Comparison of ENCODE assay signal across 13 cellular contexts in genomic region chr3:49465269-49466034, GRCh38. TPM values are rescaled to one million over a fixed set of nuclear protein-coding genes. Genes with fewer than 3 reads are reported as not detected.
DNase-seq lines count a peak whose midpoint lies in the region; ATAC-seq lines count a peak whose summit lies in the region.
"Had no signal": no experiment of that assay in that cellular context is flagged by ENCODE, and none has a peak within 500 bp of the region (broad histone marks: within the 10 kb centered on the region; RNA-seq: fewer than 3 reads in every experiment).

No MANE protein-coding gene starts in this region.

- H3K27ac Mint-ChIP-seq in activated naive CD8-positive, alpha-beta T cell treated with anti-CD3 and anti-CD28 coated beads, Interleukin-2, amount 50 U/mL, for 24 hours = no peak overlapping the region
- H3K27ac Mint-ChIP-seq: CD4-positive, alpha-beta T cell; stimulated activated naive CD8-positive, alpha-beta T cell treated with anti-CD3 and anti-CD28 coated beads, Interleukin-15, amount 100 ng/mL, for 72 hours had no signal

- DNase-seq in Daoy (ENCODE audit: low read depth) (peak; percentile 4), SK-MEL-5 (ENCODE audit: low read depth, low spot score) (peak; percentile 95), foreskin melanocyte (peak; percentile 98), posterior cingulate gyrus (peak in 7 of 10 donors; percentile 8 to 85 (median 26)), HK-2 (ENCODE audit: unreplicated experiment) (no peak)
- no peak for DNase-seq in activated naive CD8-positive, alpha-beta T cell treated with anti-CD3 and anti-CD28 coated beads, Interleukin-2, amount 50 U/mL, for 24 hours
- DNase-seq: activated CD4-positive, alpha-beta T cell treated with anti-CD3 and anti-CD28 coated beads, Interleukin-2, amount 50 U/mL, for 4 hours; amniotic stem cell; CD4-positive, alpha-beta T cell; NCI-H1417; stimulated activated naive CD8-positive, alpha-beta T cell treated with anti-CD3 and anti-CD28 coated beads, Interleukin-15, amount 100 ng/mL, for 72 hours had no signal

- no peak overlapping the region for H3K4me3 Mint-ChIP-seq in activated naive CD8-positive, alpha-beta T cell treated with anti-CD3 and anti-CD28 coated beads, Interleukin-2, amount 50 U/mL, for 24 hours
- H3K4me3 Mint-ChIP-seq: CD4-positive, alpha-beta T cell; stimulated activated naive CD8-positive, alpha-beta T cell treated with anti-CD3 and anti-CD28 coated beads, Interleukin-15, amount 100 ng/mL, for 72 hours had no signal

- no peaks in the 10 kb centered on the region for H3K27me3 Mint-ChIP-seq in activated naive CD8-positive, alpha-beta T cell treated with anti-CD3 and anti-CD28 coated beads, Interleukin-2, amount 50 U/mL, for 24 hours
- H3K27me3 Mint-ChIP-seq: CD4-positive, alpha-beta T cell had no signal

- H3K9me3 Mint-ChIP-seq in activated naive CD8-positive, alpha-beta T cell treated with anti-CD3 and anti-CD28 coated beads, Interleukin-2, amount 50 U/mL, for 24 hours = no peaks in the 10 kb centered on the region
- H3K9me3 Mint-ChIP-seq: CD4-positive, alpha-beta T cell; stimulated activated naive CD8-positive, alpha-beta T cell treated with anti-CD3 and anti-CD28 coated beads, Interleukin-15, amount 100 ng/mL, for 72 hours had no signal

- H3K36me3 Mint-ChIP-seq in activated naive CD8-positive, alpha-beta T cell treated with anti-CD3 and anti-CD28 coated beads, Interleukin-2, amount 50 U/mL, for 24 hours (ENCODE audit: low read depth) = no peaks in the 10 kb centered on the region

- no peak for ATAC-seq in HG03457 (IDR thresholded peaks at IDR 0.05; ENCODE audit: unreplicated experiment)
- ATAC-seq in HG02884 (IDR thresholded peaks at IDR 0.05; ENCODE audit: unreplicated experiment) = no peak
- no peak for ATAC-seq in activated naive CD8-positive, alpha-beta T cell treated with anti-CD3 and anti-CD28 coated beads, Interleukin-2, amount 50 U/mL, for 24 hours
- ATAC-seq: stimulated activated naive CD8-positive, alpha-beta T cell treated with anti-CD3 and anti-CD28 coated beads, Interleukin-15, amount 100 ng/mL, for 72 hours had no signal

- in situ Hi-C loops in SK-MEL-5 (cut with HindIII; ENCODE audit: low pct_unique_long_range_greater_than_20kb, low sequenced_read_pairs) = no loop called here

- intact Hi-C loops in posterior cingulate gyrus (cut with DNase I) = no loop called here

- H3K4me1 Mint-ChIP-seq in activated naive CD8-positive, alpha-beta T cell treated with anti-CD3 and anti-CD28 coated beads, Interleukin-2, amount 50 U/mL, for 24 hours = peaks cover 8% of the 10 kb centered on the region

RNA-seq across cellular contexts. Expression of gene DAG1, which starts 4.6 kb away (rescaled TPM):
- 20.8 and 27.7 TPM in 2 replicates for total RNA-seq in Daoy (2014; rRNA removed; shearing (Covaris generic))
- 98.1 and 98.9 TPM in 2 replicates for total RNA-seq in SK-MEL-5 (2014; rRNA removed; shearing (Covaris generic))
- polyA plus RNA-seq in SK-MEL-5 (2015; cell fraction: cytosol; rRNA removed) = 165 and 236 TPM in 2 replicates
- polyA plus RNA-seq in SK-MEL-5 (2015; cell fraction: nucleus; rRNA removed) = 25.8 and 38.7 TPM in 2 replicates

RNA-seq across cellular contexts. Expression of gene NICN1, which starts 36.3 kb away (rescaled TPM):
- total RNA-seq in Daoy (2014; rRNA removed; shearing (Covaris generic)) = 1.3 and 2.8 TPM in 2 replicates
- 3.0 and 3.5 TPM in 2 replicates for total RNA-seq in SK-MEL-5 (2014; rRNA removed; shearing (Covaris generic))
- 3.0 and 3.6 TPM in 2 replicates for polyA plus RNA-seq in SK-MEL-5 (2015; cell fraction: cytosol; rRNA removed)
- 29.7 and 47.5 TPM in 2 replicates for polyA plus RNA-seq in SK-MEL-5 (2015; cell fraction: nucleus; rRNA removed)

RNA-seq across cellular contexts. Expression of gene AMT, which starts 43.2 kb away (rescaled TPM):
- total RNA-seq in Daoy (2014; rRNA removed; shearing (Covaris generic)) = 0.06 TPM in 1 of 2 replicates, not detected in the other
- 0.32 TPM in 1 of 2 replicates, not detected in the other for total RNA-seq in SK-MEL-5 (2014; rRNA removed; shearing (Covaris generic))
- polyA plus RNA-seq in SK-MEL-5 (2015; cell fraction: cytosol; rRNA removed) = 0.10 TPM in 1 of 2 replicates, not detected in the other
- 8.5 and 9.7 TPM in 2 replicates for polyA plus RNA-seq in SK-MEL-5 (2015; cell fraction: nucleus; rRNA removed)

RNA-seq across cellular contexts. Expression of gene TCTA, which starts 53.2 kb away (rescaled TPM):
- total RNA-seq in Daoy (2014; rRNA removed; shearing (Covaris generic)) = 7.8 and 10.2 TPM in 2 replicates
- total RNA-seq in SK-MEL-5 (2014; rRNA removed; shearing (Covaris generic)) = 17.7 and 19.8 TPM in 2 replicates
- polyA plus RNA-seq in SK-MEL-5 (2015; cell fraction: cytosol; rRNA removed) = 38.4 and 39.3 TPM in 2 replicates
- 24.1 and 31.9 TPM in 2 replicates for polyA plus RNA-seq in SK-MEL-5 (2015; cell fraction: nucleus; rRNA removed)

RNA-seq across cellular contexts. Expression of gene RHOA, which starts 53.7 kb away (rescaled TPM):
- total RNA-seq in Daoy (2014; rRNA removed; shearing (Covaris generic)) = 273 and 298 TPM in 2 replicates
- 283 and 287 TPM in 2 replicates for total RNA-seq in SK-MEL-5 (2014; rRNA removed; shearing (Covaris generic))
- polyA plus RNA-seq in SK-MEL-5 (2015; cell fraction: cytosol; rRNA removed) = 367 and 376 TPM in 2 replicates
- 73.8 and 123 TPM in 2 replicates for polyA plus RNA-seq in SK-MEL-5 (2015; cell fraction: nucleus; rRNA removed)

Comparison
In these comparisons a context has a peak if more than half of its experiments do, and no peak if none do; other contexts are left out.
1. DNase-seq: peak in Daoy (single experiment), SK-MEL-5 (single experiment), foreskin melanocyte (single experiment) and posterior cingulate gyrus (7 of 10); none in HK-2 (single experiment) and activated naive CD8-positive, alpha-beta T cell treated with anti-CD3 and anti-CD28 coated beads, Interleukin-2, amount 50 U/mL, for 24 hours (single experiment).